ENCODE assay signal across 1 cellular context in genomic region chr2:121659933-121660332, GRCh38.
TF ChIP-seq lines count a peak whose summit lies in the region.

No MANE protein-coding gene starts in this region.

TF ChIP-seq in HepG2, 621 proteins besides CTCF, POLR2A, EP300 and RAD21 (continued from another document and continues in another):
- TF ChIP-seq CSRNP1 (CRISPR knock-in tag; IDR thresholded peaks at IDR 0.05) (no peak), ZNF597 (CRISPR knock-in tag; IDR thresholded peaks at IDR 0.05) (no peak), SNAI1 (CRISPR knock-in tag; IDR thresholded peaks at IDR 0.05; ENCODE audit: borderline replicate concordance) (no peak), ZNF350 (CRISPR knock-in tag; IDR thresholded peaks at IDR 0.05; ENCODE audit: borderline replicate concordance, low read depth) (no peak), ZNF746 (CRISPR knock-in tag; IDR thresholded peaks at IDR 0.05) (no peak), RBFOX2 (IDR thresholded peaks at IDR 0.05; ENCODE audit: low read depth, low read length) (no peak), POLR2G (IDR thresholded peaks at IDR 0.05; ENCODE audit: low read depth, low read length) (no peak), CREM (IDR thresholded peaks at IDR 0.05) (no peak), CREM (CRISPR knock-in tag; IDR thresholded peaks at IDR 0.05) (no peak), DNMT3B (CRISPR knock-in tag; conservative IDR thresholded peaks at IDR 0.05) (no peak), ZNF704 (CRISPR knock-in tag; IDR thresholded peaks at IDR 0.05; ENCODE audit: borderline replicate concordance) (no peak), FOXK2 (IDR thresholded peaks at IDR 0.05) (no peak), E2F5 (CRISPR knock-in tag; conservative IDR thresholded peaks at IDR 0.05) (no peak), TEAD3 (CRISPR knock-in tag; optimal IDR thresholded peaks at IDR 0.05; ENCODE audit: borderline replicate concordance) (peak; percentile 60), ZNF784 (CRISPR knock-in tag; IDR thresholded peaks at IDR 0.05; ENCODE audit: borderline replicate concordance) (no peak), TRIM24 (CRISPR knock-in tag; IDR thresholded peaks at IDR 0.05) (no peak), HDAC1 (CRISPR knock-in tag; IDR thresholded peaks at IDR 0.05) (0 out of 2 replicates have a peak, but pooled peaks have one; percentile 32), PAXIP1 (CRISPR knock-in tag; conservative IDR thresholded peaks at IDR 0.05) (peak; percentile 85), NRL (CRISPR knock-in tag; IDR thresholded peaks at IDR 0.05; ENCODE audit: borderline replicate concordance) (no peak), ZSCAN9 (CRISPR knock-in tag; IDR thresholded peaks at IDR 0.05; ENCODE audit: borderline replicate concordance) (no peak; the same call in 1 of the 2 replicates), MXD1 (CRISPR knock-in tag; IDR thresholded peaks at IDR 0.05) (no peak), HMG20B (CRISPR knock-in tag; conservative IDR thresholded peaks at IDR 0.05) (no peak), GPBP1L1 (CRISPR knock-in tag; IDR thresholded peaks at IDR 0.05) (no peak), ZBTB20 (CRISPR knock-in tag; IDR thresholded peaks at IDR 0.05; ENCODE audit: borderline replicate concordance, low read depth) (peak; percentile 89; the same call in 1 of the 2 replicates), STAG1 (CRISPR knock-in tag; IDR thresholded peaks at IDR 0.05) (0 out of 2 replicates have a peak, but pooled peaks have one; percentile 6), ZFP62 (CRISPR knock-in tag; IDR thresholded peaks at IDR 0.05) (no peak), ZBED4 (CRISPR knock-in tag; IDR thresholded peaks at IDR 0.05; ENCODE audit: borderline replicate concordance) (no peak; the same call in 1 of the 2 replicates), ZSCAN22 (CRISPR knock-in tag; IDR thresholded peaks at IDR 0.05) (no peak), SMAD3 (CRISPR knock-in tag; IDR thresholded peaks at IDR 0.05) (no peak), ZFAT (CRISPR knock-in tag; conservative IDR thresholded peaks at IDR 0.05) (no peak), ATF7 (IDR thresholded peaks at IDR 0.05) (no peak), ATF7 (CRISPR knock-in tag; IDR thresholded peaks at IDR 0.05) (no peak), ZBTB1 (CRISPR knock-in tag; IDR thresholded peaks at IDR 0.05; ENCODE audit: borderline replicate concordance) (no peak), KLF6 (CRISPR knock-in tag; IDR thresholded peaks at IDR 0.05) (no peak), PRDM4 (CRISPR knock-in tag; IDR thresholded peaks at IDR 0.05; ENCODE audit: borderline replicate concordance) (no peak), ZFP1 (CRISPR knock-in tag; IDR thresholded peaks at IDR 0.05) (no peak), FIP1L1 (IDR thresholded peaks at IDR 0.05; ENCODE audit: borderline replicate concordance, insufficient read depth, low read depth, low read length) (no peak), ZNF180 (CRISPR knock-in tag; IDR thresholded peaks at IDR 0.05; ENCODE audit: borderline replicate concordance, low read depth) (no peak), ZNF639 (CRISPR knock-in tag; conservative IDR thresholded peaks at IDR 0.05) (no peak), ZFP82 (CRISPR knock-in tag; IDR thresholded peaks at IDR 0.05; ENCODE audit: borderline replicate concordance) (no peak), MYPOP (CRISPR knock-in tag; IDR thresholded peaks at IDR 0.05) (no peak), MIXL1 (CRISPR knock-in tag; IDR thresholded peaks at IDR 0.05) (peak; percentile 69; the same call in 1 of the 2 replicates), SRF (IDR thresholded peaks at IDR 0.05; ENCODE audit: low read depth, low read length) (no peak), FOXM1 (CRISPR knock-in tag; IDR thresholded peaks at IDR 0.05) (no peak)
